In genomic region chr5:137374110-137374853, GRCh38 we compare ENCODE assay signal across 14 cellular contexts.
A peak's percentile ranks its signal among the peaks of the same experiment; 100 is the strongest.
DNase-seq lines count a peak whose midpoint lies in the region; ATAC-seq lines count a peak whose summit lies in the region.
"Had no signal": no experiment of that assay in that cellular context is flagged by ENCODE, and none has a peak within 500 bp of the region (broad histone marks: within the 10 kb centered on the region; RNA-seq: fewer than 3 reads in every experiment).

No MANE protein-coding gene starts in this region.

- ATAC-seq in HG02840 (IDR thresholded peaks at IDR 0.05; ENCODE audit: low FRiP score, unreplicated experiment) (no peak), HG03175 (IDR thresholded peaks at IDR 0.05; ENCODE audit: unreplicated experiment) (no peak), HG03025 (IDR thresholded peaks at IDR 0.05; ENCODE audit: low FRiP score, unreplicated experiment) (no peak)
- ATAC-seq: heart left ventricle, right lobe of liver had no signal

- DNase-seq in DMS153 (lab: John Stamatoyannopoulos, UW) (peak; percentile 79), NCI-H1417 treated with DMSO at 0.1 percent for 48 hours (lab: John Stamatoyannopoulos, UW) (peak; percentile 54), NCI-H2196 (lab: John Stamatoyannopoulos, UW; ENCODE audit: unreplicated experiment) (peak; percentile 75), SHP77 treated with DMSO at 0.1 percent for 48 hours (lab: John Stamatoyannopoulos, UW) (peak; percentile 58)
- no peak for DNase-seq in activated CD4-positive, CD25-positive, alpha-beta regulatory T cell (lab: John Stamatoyannopoulos, UW)
- DNase-seq: activated CD4-positive, alpha-beta T cell treated with anti-CD3 and anti-CD28 coated beads for 48 hours; activated naive CD4-positive, alpha-beta T cell treated with anti-CD3 and anti-CD28 coated beads, Interleukin-2, amount 10 ng/mL, durations not matched to agents 7 days and 5 days; esophagus squamous epithelium; heart left ventricle; right lobe of liver; T1000 had no signal

Comparison
In these comparisons a context has a peak if more than half of its experiments do, and no peak if none do; other contexts are left out.
1. DNase-seq: peak in DMS153 (single experiment), NCI-H1417 treated with DMSO at 0.1 percent for 48 hours (single experiment), NCI-H2196 (single experiment) and SHP77 treated with DMSO at 0.1 percent for 48 hours (single experiment); none in activated CD4-positive, CD25-positive, alpha-beta regulatory T cell (0 of 4).